In genomic region chr3:188390775-188391443, GRCh38 we compare ENCODE assay signal across 9 cellular contexts.
DNase-seq lines count a peak whose midpoint lies in the region; ATAC-seq and TF ChIP-seq lines count a peak whose summit lies in the region.
"Had no signal": no experiment of that assay in that cellular context is flagged by ENCODE, and none has a peak within 500 bp of the region (broad histone marks: within the 10 kb centered on the region; RNA-seq: fewer than 3 reads in every experiment).

No MANE protein-coding gene starts in this region.

- TF ChIP-seq CTCF in upper lobe of right lung (IDR thresholded peaks at IDR 0.05) = no peak

- H3K9me3 ChIP-seq in mucosa of rectum (ENCODE audit: control insufficient read depth in 2 of 2, low read length in 2 of 2) (no peaks in the 10 kb centered on the region), upper lobe of right lung (no peaks in the 10 kb centered on the region)

- no peaks in the 10 kb centered on the region for H3K36me3 ChIP-seq in mucosa of rectum (ENCODE audit: control insufficient read depth in 2 of 2, insufficient read depth in 2 of 2, low read length in 2 of 2)
- H3K36me3 ChIP-seq in upper lobe of right lung = no peaks in the 10 kb centered on the region

- no peak for ATAC-seq in activated naive CD4-positive, alpha-beta T cell treated with anti-CD3 and anti-CD28 coated beads, Interleukin-2, amount 50 U/mL, for 72 hours
- peak; percentile 72 for ATAC-seq in upper lobe of right lung
- ATAC-seq in HG03442 (IDR thresholded peaks at IDR 0.05; ENCODE audit: unreplicated experiment) = no peak
- no peak for ATAC-seq in left colon

- H3K9ac ChIP-seq in mucosa of rectum (ENCODE audit: low read depth in 1 of 2, low read length in 2 of 2) = no peak overlapping the region

- peak overlapping the region; percentile 74 to 90 for H3K27ac Mint-ChIP-seq in activated naive CD4-positive, alpha-beta T cell treated with anti-CD3 and anti-CD28 coated beads, Interleukin-2, amount 50 U/mL, for 72 hours
- H3K27ac Mint-ChIP-seq in activated naive CD4-positive, alpha-beta T cell treated with anti-CD3 and anti-CD28 coated beads for 36 hours = no peak overlapping the region

- H3K27ac ChIP-seq in epithelial cell of prostate (peak overlapping the region; percentile 88), mucosa of rectum (ENCODE audit: low read depth in 2 of 2, low read length in 2 of 2) (peak overlapping the region; percentile 14 to 34), upper lobe of right lung (peak overlapping the region; percentile 45)

- no peak overlapping the region for H3K4me3 Mint-ChIP-seq in activated naive CD4-positive, alpha-beta T cell treated with anti-CD3 and anti-CD28 coated beads for 36 hours

- H3K27me3 Mint-ChIP-seq in activated naive CD4-positive, alpha-beta T cell treated with anti-CD3 and anti-CD28 coated beads for 36 hours (ENCODE audit: low read depth) = no peaks in the 10 kb centered on the region

- intact Hi-C loops in activated naive CD4-positive, alpha-beta T cell treated with anti-CD3 and anti-CD28 coated beads for 36 hours (cut with micrococcal nuclease) = loop anchor here (1.0 to 10.0 kb wide), 10 partner anchors 9 to 754 kb away; no protein-coding TSS in a partner anchor
- intact Hi-C loops in upper lobe of right lung (cut with DNase I) (no loop called here), left colon (cut with DNase I, micrococcal nuclease) (no loop called here)

- no peak overlapping the region for H3K4me3 ChIP-seq in mucosa of rectum (ENCODE audit: low read length in 2 of 2)
- H3K4me3 ChIP-seq in upper lobe of right lung = no peak overlapping the region

- H3K27me3 ChIP-seq in mucosa of rectum (ENCODE audit: control insufficient read depth in 2 of 2, insufficient read depth in 2 of 2, low read length in 2 of 2) (no peaks in the 10 kb centered on the region), upper lobe of right lung (no peaks in the 10 kb centered on the region)

- peaks cover 0 to 6% of the 10 kb centered on the region in 2 donors for H3K36me3 Mint-ChIP-seq in activated naive CD4-positive, alpha-beta T cell treated with anti-CD3 and anti-CD28 coated beads, Interleukin-2, amount 50 U/mL, for 72 hours
- H3K36me3 Mint-ChIP-seq in activated naive CD4-positive, alpha-beta T cell treated with anti-CD3 and anti-CD28 coated beads for 36 hours (ENCODE audit: low read depth) = no peaks in the 10 kb centered on the region

- H3K4me1 Mint-ChIP-seq in activated naive CD4-positive, alpha-beta T cell treated with anti-CD3 and anti-CD28 coated beads for 36 hours (ENCODE audit: low read depth) = peaks cover 32% of the 10 kb centered on the region

- no peak for DNase-seq in activated naive CD4-positive, alpha-beta T cell treated with anti-CD3 and anti-CD28 coated beads, Interleukin-2, amount 50 U/mL, for 72 hours (ENCODE audit: low spot score in 2 of 2)
- DNase-seq in activated naive CD4-positive, alpha-beta T cell treated with anti-CD3 and anti-CD28 coated beads for 36 hours = no peak
- DNase-seq in epithelial cell of prostate (ENCODE audit: low read depth, low spot score) (no peak), upper lobe of right lung (no peak), left colon (no peak), putamen (ENCODE audit: low spot score) (no peak)
- DNase-seq: OCI-M1 had no signal

- no peaks in the 10 kb centered on the region for H3K9me3 Mint-ChIP-seq in activated naive CD4-positive, alpha-beta T cell treated with anti-CD3 and anti-CD28 coated beads, Interleukin-2, amount 50 U/mL, for 72 hours
- H3K9me3 Mint-ChIP-seq in activated naive CD4-positive, alpha-beta T cell treated with anti-CD3 and anti-CD28 coated beads for 36 hours = no peaks in the 10 kb centered on the region

- H3K4me1 ChIP-seq in mucosa of rectum (ENCODE audit: control insufficient read depth in 2 of 2, insufficient read depth in 2 of 2, low read length in 2 of 2) (peaks cover 0 to 6% of the 10 kb centered on the region in 2 donors), upper lobe of right lung (peaks cover 20% of the 10 kb centered on the region)

- CTCF ChIA-PET in activated naive CD4-positive, alpha-beta T cell treated with anti-CD3 and anti-CD28 coated beads for 36 hours (lab: Charles Lee) = interaction anchor here (0.6 kb wide), 1 partner anchor 563 kb away, joined by 4 read pairs; no protein-coding TSS in a partner anchor

Comparison
In these comparisons a context has a peak if more than half of its experiments do, and no peak if none do; other contexts are left out.
1. H3K27ac ChIP-seq: peak in every context shown above with its lines; median percentile 88 in epithelial cell of prostate; 45 in upper lobe of right lung; 24 in mucosa of rectum.